ENCODE assay signal across 14 cellular contexts in genomic region chr9:78026947-78027346, GRCh38. TPM values are rescaled to one million over a fixed set of nuclear protein-coding genes. Genes with fewer than 3 reads are reported as not detected.
DNase-seq lines count a peak whose midpoint lies in the region; ATAC-seq and TF ChIP-seq lines count a peak whose summit lies in the region.
"Had no signal": no experiment of that assay in that cellular context is flagged by ENCODE, and none has a peak within 500 bp of the region (broad histone marks: within the 10 kb centered on the region; RNA-seq: fewer than 3 reads in every experiment).

No MANE protein-coding gene starts in this region.

- DNase-seq in coronary artery (ENCODE audit: low spot score) (no peak), omental fat pad (ENCODE audit: low spot score) (no peak), ecto neural progenitor cell (ENCODE audit: low spot score) (no peak), SHP77 treated with DMSO at 0.1 percent for 48 hours (lab: John Stamatoyannopoulos, UW) (no peak)
- DNase-seq: head of caudate nucleus; left cardiac atrium; NCI-H1105; stimulated activated CD4-positive, alpha-beta T cell treated with anti-CD3 and anti-CD28 coated beads, Interleukin-2, amount 100 ng/mL, for 24 hours; T-helper 1 cell had no signal

- H4K20me1 ChIP-seq in Loucy (ENCODE audit: insufficient read depth, low read length, poor library complexity, severe bottlenecking): peaks cover 76% of the 10 kb centered on the region
- H4K20me1 ChIP-seq in neural cell (ENCODE audit: insufficient read depth): peaks cover 10% of the 10 kb centered on the region

- H3F3A ChIP-seq in Loucy (ENCODE audit: low read depth): no peaks in the 10 kb centered on the region
- H3F3A ChIP-seq in neural cell (ENCODE audit: insufficient read depth, low read length, poor library complexity, severe bottlenecking): peaks cover 6% of the 10 kb centered on the region

- H3K27me3 ChIP-seq in ACC112 (ENCODE audit: insufficient read depth, low read length) (no peaks in the 10 kb centered on the region), Loucy (ENCODE audit: insufficient read depth, low read length, poor library complexity, severe bottlenecking) (no peaks in the 10 kb centered on the region), neural cell (ENCODE audit: insufficient read depth, low read depth, low read length) (no peaks in the 10 kb centered on the region)

- peak overlapping the region; percentile 95 for H3K9ac ChIP-seq in Loucy (ENCODE audit: low read depth, low read length, poor library complexity, severe bottlenecking)
- no peak overlapping the region for H3K9ac ChIP-seq in neural cell (ENCODE audit: low read length)

- H3K4me2 ChIP-seq in Loucy (ENCODE audit: low read depth, low read length, poor library complexity, severe bottlenecking): peak overlapping the region; percentile 99
- H3K4me2 ChIP-seq in neural cell (ENCODE audit: low read length): peak overlapping the region; percentile 62

- no peaks in the 10 kb centered on the region for H3K9me2 ChIP-seq in Loucy (replicated peaks; ENCODE audit: low read depth, low read length)
- no peaks in the 10 kb centered on the region for H3K9me2 ChIP-seq in neural cell (ENCODE audit: insufficient read depth, low read length)

- TF ChIP-seq EP300 in neural cell (conservative IDR thresholded peaks at IDR 0.05; ENCODE audit: poor library complexity, severe bottlenecking): no peak

- H3K4me1 ChIP-seq in ACC112 (ENCODE audit: control insufficient read depth, insufficient read depth, low read length, unreplicated experiment): peaks cover 50% of the 10 kb centered on the region
- peaks cover 62% of the 10 kb centered on the region for H3K4me1 ChIP-seq in Loucy (ENCODE audit: insufficient read depth, low read length, poor library complexity, severe bottlenecking)

- TF ChIP-seq RAD21 in neural cell (conservative IDR thresholded peaks at IDR 0.05): no peak

- H3K4me3 ChIP-seq in ACC112 (ENCODE audit: low read depth, low read length) (peak overlapping the region; percentile 53), Loucy (ENCODE audit: low read length, poor library complexity, severe bottlenecking) (peak overlapping the region; percentile 93), coronary artery (peak overlapping the region; percentile 12), neural cell (ENCODE audit: low read length) (peak overlapping the region; percentile 91)

- H3K9me3 ChIP-seq in Loucy (ENCODE audit: insufficient read depth, low read depth, low read length) (no peaks in the 10 kb centered on the region), neural cell (ENCODE audit: low read length) (no peaks in the 10 kb centered on the region)

- no peak for TF ChIP-seq CTCF in Loucy (conservative IDR thresholded peaks at IDR 0.05; ENCODE audit: low read length)
- no peak for TF ChIP-seq CTCF in coronary artery (IDR thresholded peaks at IDR 0.05)
- no peak for TF ChIP-seq CTCF in neural cell (IDR thresholded peaks at IDR 0.05; ENCODE audit: poor library complexity, severe bottlenecking)
- TF ChIP-seq CTCF in omental fat pad (IDR thresholded peaks at IDR 0.05): no peak

- ATAC-seq in omental fat pad (ENCODE audit: low FRiP score): no peak
- ATAC-seq in HG02798 (IDR thresholded peaks at IDR 0.05; ENCODE audit: poor library complexity, unreplicated experiment): no peak
- ATAC-seq: left cardiac atrium, Panc1 had no signal

- peak overlapping the region; percentile 64 for H3K27ac ChIP-seq in ACC112 (ENCODE audit: low read depth, low read length)
- no peak overlapping the region for H3K27ac ChIP-seq in coronary artery
- H3K27ac ChIP-seq in neural cell (ENCODE audit: low read length): no peak overlapping the region

- H3K36me3 ChIP-seq in ACC112 (ENCODE audit: insufficient read depth, low read length) (no peaks in the 10 kb centered on the region), Loucy (ENCODE audit: insufficient read depth, low read length) (no peaks in the 10 kb centered on the region; the same call in 1 of the 2 replicates), neural cell (ENCODE audit: insufficient read depth, low read length) (no peaks in the 10 kb centered on the region)

- H2AFZ ChIP-seq in ACC112 (ENCODE audit: low read length, unreplicated experiment) (peak overlapping the region; percentile 8), Loucy (ENCODE audit: low read length) (no peak overlapping the region), neural cell (ENCODE audit: low read depth, low read length) (no peak overlapping the region)

- H3K79me2 ChIP-seq in ACC112 (ENCODE audit: control insufficient read depth, insufficient read depth, low read length, unreplicated experiment) (peaks cover 88% of the 10 kb centered on the region), Loucy (ENCODE audit: insufficient read depth, low read length) (peaks cover 92% of the 10 kb centered on the region), neural cell (replicated peaks; ENCODE audit: insufficient read depth, low read length) (peaks cover 87% of the 10 kb centered on the region)

TF ChIP-seq in neural cell, 6 proteins besides CTCF, POLR2A, EP300 and RAD21:
- TF ChIP-seq POLR2AphosphoS5 (IDR thresholded peaks at IDR 0.05) (no peak), SMC3 (conservative IDR thresholded peaks at IDR 0.05; ENCODE audit: poor library complexity) (no peak), EZH2 (IDR thresholded peaks at IDR 0.05; ENCODE audit: borderline replicate concordance, insufficient read depth, low read length, poor library complexity, severe bottlenecking) (no peak), TAF1 (IDR thresholded peaks at IDR 0.05; ENCODE audit: low read depth) (no peak), MXI1 (conservative IDR thresholded peaks at IDR 0.05; ENCODE audit: poor library complexity, severe bottlenecking) (no peak)
- TF ChIP-seq, protein P1, sequence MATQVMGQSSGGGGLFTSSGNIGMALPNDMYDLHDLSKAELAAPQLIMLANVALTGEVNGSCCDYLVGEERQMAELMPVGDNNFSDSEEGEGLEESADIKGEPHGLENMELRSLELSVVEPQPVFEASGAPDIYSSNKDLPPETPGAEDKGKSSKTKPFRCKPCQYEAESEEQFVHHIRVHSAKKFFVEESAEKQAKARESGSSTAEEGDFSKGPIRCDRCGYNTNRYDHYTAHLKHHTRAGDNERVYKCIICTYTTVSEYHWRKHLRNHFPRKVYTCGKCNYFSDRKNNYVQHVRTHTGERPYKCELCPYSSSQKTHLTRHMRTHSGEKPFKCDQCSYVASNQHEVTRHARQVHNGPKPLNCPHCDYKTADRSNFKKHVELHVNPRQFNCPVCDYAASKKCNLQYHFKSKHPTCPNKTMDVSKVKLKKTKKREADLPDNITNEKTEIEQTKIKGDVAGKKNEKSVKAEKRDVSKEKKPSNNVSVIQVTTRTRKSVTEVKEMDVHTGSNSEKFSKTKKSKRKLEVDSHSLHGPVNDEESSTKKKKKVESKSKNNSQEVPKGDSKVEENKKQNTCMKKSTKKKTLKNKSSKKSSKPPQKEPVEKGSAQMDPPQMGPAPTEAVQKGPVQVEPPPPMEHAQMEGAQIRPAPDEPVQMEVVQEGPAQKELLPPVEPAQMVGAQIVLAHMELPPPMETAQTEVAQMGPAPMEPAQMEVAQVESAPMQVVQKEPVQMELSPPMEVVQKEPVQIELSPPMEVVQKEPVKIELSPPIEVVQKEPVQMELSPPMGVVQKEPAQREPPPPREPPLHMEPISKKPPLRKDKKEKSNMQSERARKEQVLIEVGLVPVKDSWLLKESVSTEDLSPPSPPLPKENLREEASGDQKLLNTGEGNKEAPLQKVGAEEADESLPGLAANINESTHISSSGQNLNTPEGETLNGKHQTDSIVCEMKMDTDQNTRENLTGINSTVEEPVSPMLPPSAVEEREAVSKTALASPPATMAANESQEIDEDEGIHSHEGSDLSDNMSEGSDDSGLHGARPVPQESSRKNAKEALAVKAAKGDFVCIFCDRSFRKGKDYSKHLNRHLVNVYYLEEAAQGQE (IDR thresholded peaks at IDR 0.05; ENCODE audit: borderline replicate concordance): no peak

RNA-seq across cellular contexts. Expression of gene GNAQ, which starts 4.7 kb away (rescaled TPM):
- 74.2 and 86.7 TPM in 2 replicates for polyA plus RNA-seq in neural cell
- polyA minus RNA-seq in neural cell: 159 and 188 TPM in 2 replicates
- 10 to 100 TPM; 40.8 to 54.7 (median 53.8) TPM for total RNA-seq in omental fat pad

Comparison
In these comparisons a context has a peak if more than half of its experiments do, and no peak if none do; other contexts are left out.
1. H3K4me3 ChIP-seq: peak in every context shown above with its lines; median percentile 93 in Loucy; 91 in neural cell; 53 in ACC112; 12 in coronary artery.